In genomic region chr11:17985517-17985916, GRCh38 we compare ENCODE assay signal across 1 cellular context.
TF ChIP-seq lines count a peak whose summit lies in the region.

No MANE protein-coding gene starts in this region.

TF ChIP-seq in IMR-90, 13 proteins besides CTCF, POLR2A, EP300 and RAD21:
- no peak for TF ChIP-seq CHD1 (IDR thresholded peaks at IDR 0.05; ENCODE audit: low read depth, low read length)
- TF ChIP-seq MAZ (IDR thresholded peaks at IDR 0.05; ENCODE audit: borderline replicate concordance, low read depth, low read length), result no peak
- no peak for TF ChIP-seq CEBPB (IDR thresholded peaks at IDR 0.05; ENCODE audit: low read depth, low read length)
- no peak for TF ChIP-seq USF2 (IDR thresholded peaks at IDR 0.05; ENCODE audit: low read depth, low read length)
- TF ChIP-seq RCOR1 (IDR thresholded peaks at IDR 0.05; ENCODE audit: insufficient replicate concordance, low read length), result no peak
- no peak for TF ChIP-seq MXI1 (IDR thresholded peaks at IDR 0.05; ENCODE audit: borderline replicate concordance, low read depth, low read length)
TF ChIP-seq in IMR-90: peak in this region for 0.
